11 cellular contexts compared by ENCODE assay signal in the genomic region with DNA sequence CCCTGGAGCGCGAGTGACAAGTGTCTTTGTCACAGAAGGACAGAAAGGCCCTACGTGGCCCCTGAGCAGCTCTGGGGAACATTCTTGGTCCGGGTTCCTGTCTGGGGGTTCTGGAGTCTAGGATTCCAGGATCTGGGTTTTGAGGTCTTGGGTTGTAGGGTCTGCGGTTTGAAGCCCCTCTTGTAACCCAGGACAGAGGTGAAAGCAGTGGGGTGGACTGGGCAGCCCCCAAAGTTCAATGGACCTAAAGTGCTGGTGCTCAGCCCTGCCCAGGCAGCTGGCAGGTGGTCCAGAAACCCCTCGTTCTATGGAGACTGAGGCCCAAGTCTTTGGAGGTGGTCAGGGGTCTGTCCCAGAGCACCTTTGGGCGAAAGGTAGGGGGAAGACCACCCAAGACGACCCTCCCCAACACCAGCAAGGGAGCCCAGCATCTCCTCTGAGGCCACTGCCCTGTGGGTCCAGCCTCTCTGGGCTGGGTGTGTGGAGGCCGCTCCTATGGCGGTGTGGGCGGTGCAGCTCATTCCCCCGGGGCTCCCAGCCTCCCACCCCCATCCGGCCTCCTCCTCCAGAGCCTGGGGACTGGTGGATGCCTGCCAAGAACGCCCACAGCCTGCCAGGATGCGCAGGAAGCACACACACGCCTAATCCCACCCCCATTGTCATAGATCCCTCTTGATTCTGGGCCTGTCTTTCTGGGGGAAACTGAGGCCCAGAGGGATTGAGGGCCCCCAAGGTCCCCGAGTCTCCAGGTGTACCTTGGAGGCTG. TPM values are rescaled to one million over a fixed set of nuclear protein-coding genes. Genes with fewer than 3 reads are reported as not detected.
DNase-seq lines count a peak whose midpoint lies in the region; ATAC-seq and TF ChIP-seq lines count a peak whose summit lies in the region.
"Had no signal": no experiment of that assay in that cellular context is flagged by ENCODE, and none has a peak within 500 bp of the region (broad histone marks: within the 10 kb centered on the region; RNA-seq: fewer than 3 reads in every experiment).

No MANE protein-coding gene starts in this region.

- intact Hi-C loops in A673 (cut with micrococcal nuclease; ENCODE audit: unreplicated experiment) (loop anchor here (5.0 kb wide), 1 partner anchor 53 kb away; the partner anchor contains the start of gene RCOR1), HCT116 (cut with micrococcal nuclease) (no loop called here), body of pancreas (cut with DNase I) (no loop called here)

- H4K20me1 ChIP-seq in HCT116 (ENCODE audit: insufficient read depth) = no peaks in the 10 kb centered on the region

- H3K4me3 ChIP-seq in A673 (ENCODE audit: low read depth, low read length, poor library complexity, severe bottlenecking) (peak overlapping the region; percentile 23), HCT116 (replicated peaks in 1 of 2; ENCODE audit: low read depth in 1 of 2, low read length in 2 of 2) (no peak overlapping the region), fibroblast of pulmonary artery (replicated peaks; ENCODE audit: low read depth, low read length) (no peak overlapping the region), body of pancreas (no peak overlapping the region)
- H3K4me3 ChIP-seq: psoas muscle, upper lobe of right lung had no signal

- CTCF ChIA-PET in A673 (lab: Charles Lee) (interaction anchor here (1.8 kb wide), 1 partner anchor 15 kb away, joined by 15 read pairs; no protein-coding TSS in a partner anchor), HCT116 (lab: Charles Lee) (no interaction called here)

- ATAC-seq in HCT116 (no peak), HG02759 (IDR thresholded peaks at IDR 0.05; ENCODE audit: unreplicated experiment) (no peak), body of pancreas (no peak)
- ATAC-seq: psoas muscle, upper lobe of right lung had no signal

- POLR2A ChIA-PET in A673 (lab: Charles Lee; ENCODE audit: low non-redundant PET) = no interaction called here
- POLR2A ChIA-PET in HCT116 (lab: Charles Lee) = no interaction called here

- DNase-seq in A673 (ENCODE audit: low spot score) = peak; percentile 98
- DNase-seq in HCT116 (ENCODE audit: low read depth, low spot score) = no peak
- peak; percentile 96 for DNase-seq in fibroblast of pulmonary artery (ENCODE audit: low read depth)
- DNase-seq in NK-92 treated with Interleukin-12 subunit alpha and Interleukin-12 subunit beta, amount 100 ng/mL, for 24 hours (lab: John Stamatoyannopoulos, UW) = no peak
- DNase-seq in DMS114 treated with DMSO at 0.1 percent for 48 hours (lab: John Stamatoyannopoulos, UW; ENCODE audit: unreplicated experiment) = no peak
- no peak for DNase-seq in body of pancreas
- DNase-seq: T-helper 9 cell, upper lobe of right lung had no signal

- H3K4me1 ChIP-seq in A673 (ENCODE audit: insufficient read depth, low read length, poor library complexity, severe bottlenecking) (peaks cover 56% of the 10 kb centered on the region), HCT116 (ENCODE audit: control insufficient read depth in 1 of 2, insufficient read depth in 2 of 2, low read length in 2 of 2) (peaks cover 9 to 45% of the 10 kb centered on the region in 2 experiments), body of pancreas (peaks cover 18% of the 10 kb centered on the region)
- H3K4me1 ChIP-seq: psoas muscle had no signal

- H3K27ac ChIP-seq in A673 (ENCODE audit: low read depth, low read length, poor library complexity, severe bottlenecking) = peak overlapping the region; percentile 96
- H3K27ac ChIP-seq in HCT116 (ENCODE audit: low read depth, low read length) = peak overlapping the region; percentile 9; the same call in 1 of the 2 replicates
- H3K27ac ChIP-seq in body of pancreas = no peak overlapping the region
- H3K27ac ChIP-seq: psoas muscle, upper lobe of right lung had no signal

- no TSS peak for BruUV-seq in A673 (replicated peaks; lab: Mats Ljungman, UMichigan)
- BruUV-seq in HCT116 (replicated peaks; lab: Mats Ljungman, UMichigan) = no TSS peak

- TF ChIP-seq RAD21 in HCT116 (IDR thresholded peaks at IDR 0.05; ENCODE audit: low read depth) = no peak

- WGBS in body of pancreas, 2 donors = 50 to 76% methylated on average over 2 to 17 of the region's 17 CpGs

- RAD21 ChIA-PET in HCT116 (lab: Charles Lee; ENCODE audit: low non-redundant PET in 1 of 2, low total read pairs in 2 of 2, uncharacterized antibody in 2 of 2, unreplicated experiment in 2 of 2) = no interaction called here

- TF ChIP-seq CTCF in A673 (conservative IDR thresholded peaks at IDR 0.05; ENCODE audit: low read depth, low read length) = no peak
- TF ChIP-seq CTCF in HCT116 (IDR thresholded peaks at IDR 0.05 in 2 of 3, conservative IDR thresholded peaks at IDR 0.05 in 1 of 3; ENCODE audit: borderline replicate concordance in 1 of 3, insufficient read depth in 1 of 3, low read depth in 2 of 3, low read length in 2 of 3) = no peak
- TF ChIP-seq CTCF in fibroblast of pulmonary artery (IDR thresholded peaks at IDR 0.05; ENCODE audit: low read length, missing control alignments) = no peak
- no peak for TF ChIP-seq CTCF in body of pancreas (IDR thresholded peaks at IDR 0.05)

- H3K9me3 ChIP-seq in A673 (ENCODE audit: low read depth, low read length, poor library complexity, severe bottlenecking) (no peaks in the 10 kb centered on the region), HCT116 (ENCODE audit: control insufficient read depth in 1 of 2, insufficient read depth in 1 of 2, low read depth in 1 of 2, low read length in 2 of 2) (no peaks in the 10 kb centered on the region), body of pancreas (no peaks in the 10 kb centered on the region)
- H3K9me3 ChIP-seq: psoas muscle, upper lobe of right lung had no signal

- no peaks in the 10 kb centered on the region for H3K9me2 ChIP-seq in HCT116 (ENCODE audit: insufficient read depth)

- H3K27me3 ChIP-seq in A673 (replicated peaks; ENCODE audit: insufficient read depth, low read depth, low read length, poor library complexity) (no peaks in the 10 kb centered on the region), HCT116 (ENCODE audit: insufficient read depth, low read length) (no peaks in the 10 kb centered on the region), body of pancreas (peaks cover 0 to 8% of the 10 kb centered on the region in 2 donors)

- H2AFZ ChIP-seq in HCT116 (ENCODE audit: low read depth, low read length, poor library complexity, severe bottlenecking) = no peak overlapping the region

- no peaks in the 10 kb centered on the region for H3K79me2 ChIP-seq in HCT116 (ENCODE audit: insufficient read depth, low read length)

- H3K4me2 ChIP-seq in HCT116 (ENCODE audit: low read length) = no peak overlapping the region

- H3K36me3 ChIP-seq in A673 (ENCODE audit: insufficient read depth, low read length, poor library complexity, severe bottlenecking) (no peaks in the 10 kb centered on the region), HCT116 (ENCODE audit: control insufficient read depth in 1 of 2, insufficient read depth in 2 of 2, low read length in 2 of 2) (no peaks in the 10 kb centered on the region), body of pancreas (replicated peaks in 1 of 2; ENCODE audit: insufficient read depth in 1 of 2, low read depth in 2 of 2) (no peaks in the 10 kb centered on the region)
- H3K36me3 ChIP-seq: upper lobe of right lung had no signal

- no peak for TF ChIP-seq POLR2A in HCT116 (IDR thresholded peaks at IDR 0.05; ENCODE audit: borderline replicate concordance, extremely low read depth, insufficient read depth, insufficient read length)
- no peak for TF ChIP-seq POLR2A in body of pancreas (IDR thresholded peaks at IDR 0.05)

- H3K9ac ChIP-seq in HCT116 (ENCODE audit: low read length) = no peak overlapping the region

TF ChIP-seq in HCT116, 20 proteins besides CTCF, POLR2A, EP300 and RAD21 (continues in another document):
- no peak for TF ChIP-seq ZNF274 (IDR thresholded peaks at IDR 0.05; ENCODE audit: low read depth, low read length)
- no peak for TF ChIP-seq SIN3A (IDR thresholded peaks at IDR 0.05; ENCODE audit: low read depth)
- no peak for TF ChIP-seq MAX (IDR thresholded peaks at IDR 0.05)
- TF ChIP-seq TCF7L2 (IDR thresholded peaks at IDR 0.05; ENCODE audit: borderline replicate concordance, extremely low read depth, insufficient read depth, insufficient read length) = no peak
- TF ChIP-seq ZFX (IDR thresholded peaks at IDR 0.05) = no peak
- no peak for TF ChIP-seq JUND (IDR thresholded peaks at IDR 0.05)
- TF ChIP-seq SP1 (IDR thresholded peaks at IDR 0.05; ENCODE audit: low read depth) = no peak
- no peak for TF ChIP-seq FOSL1 (IDR thresholded peaks at IDR 0.05; ENCODE audit: low read depth)
- no peak for TF ChIP-seq ELF1 (IDR thresholded peaks at IDR 0.05; ENCODE audit: borderline replicate concordance, low read depth)

TF ChIP-seq in PFSK-1, 5 proteins besides CTCF, POLR2A, EP300 and RAD21:
- TF ChIP-seq TAF1 (IDR thresholded peaks at IDR 0.05; ENCODE audit: borderline replicate concordance, insufficient read depth, low read length) (no peak), FOXP2 (optimal IDR thresholded peaks at IDR 0.05; ENCODE audit: borderline replicate concordance, extremely low read depth, extremely low read length, insufficient read depth) (peak; percentile 63)
TF ChIP-seq in PFSK-1: peak in this region for 1.

RNA-seq across cellular contexts. Expression of gene ANKRD9, which starts 30.2 kb away (rescaled TPM):
- total RNA-seq in A673 (2021) (28.0 and 35.9 TPM in 2 replicates), HCT116 (2021; ENCODE audit: unreplicated experiment) (29.0 TPM), body of pancreas (10 to 100 TPM; 49.8 to 87.7 TPM)
- 27.6 and 33.8 TPM in 2 replicates for polyA plus RNA-seq in HCT116 (2012)
- 44.7 TPM for polyA plus RNA-seq in PFSK-1 (2012; ENCODE audit: insufficient read length, low read depth)

RNA-seq across cellular contexts. Expression of gene RCOR1, which starts 52.7 kb away (rescaled TPM):
- total RNA-seq in A673 (2021) (97.8 and 102 TPM in 2 replicates), HCT116 (2021; ENCODE audit: unreplicated experiment) (30.7 TPM), body of pancreas (1 to 10 TPM; 6.3 to 6.7 TPM)
- 13.6 and 15.0 TPM in 2 replicates for polyA plus RNA-seq in HCT116 (2012)
- polyA plus RNA-seq in PFSK-1 (2012; ENCODE audit: insufficient read length, low read depth) = 8.0 TPM

Comparison
In these comparisons a context has a peak if more than half of its experiments do, and no peak if none do; other contexts are left out.
1. DNase-seq: peak in A673 (single experiment) and fibroblast of pulmonary artery (single experiment); none in HCT116 (single experiment), NK-92 treated with Interleukin-12 subunit alpha and Interleukin-12 subunit beta, amount 100 ng/mL, for 24 hours (single experiment), DMS114 treated with DMSO at 0.1 percent for 48 hours (single experiment) and body of pancreas (0 of 4).
2. H3K27ac ChIP-seq: peak in A673 (single experiment) and HCT116 (single experiment); none in body of pancreas (0 of 4).